19 cellular contexts compared by ENCODE assay signal in genomic region chr20:4854502-4854901, GRCh38. TPM values are rescaled to one million over a fixed set of nuclear protein-coding genes. Genes with fewer than 3 reads are reported as not detected.
DNase-seq lines count a peak whose midpoint lies in the region; ATAC-seq and TF ChIP-seq lines count a peak whose summit lies in the region.
"Had no signal": no experiment of that assay in that cellular context is flagged by ENCODE, and none has a peak within 500 bp of the region (broad histone marks: within the 10 kb centered on the region; RNA-seq: fewer than 3 reads in every experiment).

No MANE protein-coding gene starts in this region.

- H3K4me3 ChIP-seq in sigmoid colon (no peak overlapping the region), mammary epithelial cell (replicated peaks in 1 of 3; ENCODE audit: insufficient read depth in 1 of 3, low read depth in 2 of 3, low read length in 3 of 3) (no peak overlapping the region)
- H3K4me3 ChIP-seq: BLaER1 had no signal

- no peak overlapping the region for H3K4me3 Mint-ChIP-seq in activated T-cell treated with anti-CD3 and anti-CD28 coated beads, Interleukin-2, amount 50 U/mL, for 24 hours
- no peak overlapping the region for H3K4me3 Mint-ChIP-seq in activated T-cell treated with anti-CD3 and anti-CD28 coated beads, Interleukin-2, amount 50 U/mL, for 72 hours
- H3K4me3 Mint-ChIP-seq: B cell; CD4-positive, alpha-beta memory T cell had no signal

- H3K27ac Mint-ChIP-seq in activated T-cell treated with anti-CD3 and anti-CD28 coated beads, Interleukin-2, amount 50 U/mL, for 24 hours: peak overlapping the region; percentile 12
- H3K27ac Mint-ChIP-seq in activated T-cell treated with anti-CD3 and anti-CD28 coated beads, Interleukin-2, amount 50 U/mL, for 72 hours: no peak overlapping the region
- H3K27ac Mint-ChIP-seq: B cell had no signal

- TF ChIP-seq EP300 in sigmoid colon (IDR thresholded peaks at IDR 0.05): no peak

- no peak for TF ChIP-seq POLR2A in sigmoid colon (IDR thresholded peaks at IDR 0.05)

- peaks cover 7 to 61% (median 9%) of the 10 kb centered on the region in 4 donors for H3K36me3 ChIP-seq in sigmoid colon
- H3K36me3 ChIP-seq in mammary epithelial cell (ENCODE audit: insufficient read depth, low read length): peaks cover 2% of the 10 kb centered on the region

- no peak for DNase-seq in activated T-cell treated with anti-CD3 and anti-CD28 coated beads, Interleukin-2, amount 50 U/mL, for 24 hours
- DNase-seq in activated T-cell treated with anti-CD3 and anti-CD28 coated beads, Interleukin-2, amount 50 U/mL, for 72 hours: no peak
- peak; percentile 23 for DNase-seq in left lobe of liver (ENCODE audit: low spot score)
- DNase-seq in sigmoid colon: peak; percentile 34
- DNase-seq in mammary epithelial cell: no peak
- DNase-seq in cerebellar nuclear complex (lab: John Stamatoyannopoulos, UW): no peak
- no peak for DNase-seq in NCI-H226
- DNase-seq: Calu3; CD4-positive, alpha-beta memory T cell; COR-L47; DMS53; DMS79 treated with DMSO at 0.1 percent for 48 hours; GOT3; H7; HCEC 1CT had no signal

- dilution Hi-C loops in mammary epithelial cell (cut with HindIII; ENCODE audit: low sequenced_read_pairs): no loop called here

- CTCF ChIA-PET in mammary epithelial cell (lab: Charles Lee; ENCODE audit: low non-redundant PET): no interaction called here

- no peak overlapping the region for H2AFZ ChIP-seq in mammary epithelial cell (ENCODE audit: low read depth, low read length)

- TF ChIP-seq CTCF in VCaP (conservative IDR thresholded peaks at IDR 0.05) (no peak), sigmoid colon (IDR thresholded peaks at IDR 0.05) (no peak), mammary epithelial cell (conservative IDR thresholded peaks at IDR 0.05 in 1 of 2, IDR thresholded peaks at IDR 0.05 in 1 of 2; ENCODE audit: extremely low read depth in 1 of 2, insufficient read depth in 1 of 2, low read depth in 1 of 2, low read length in 2 of 2) (no peak)

- H3K27ac ChIP-seq in VCaP: peak overlapping the region; percentile 78
- H3K27ac ChIP-seq in sigmoid colon: no peak overlapping the region
- H3K27ac ChIP-seq in mammary epithelial cell (ENCODE audit: insufficient read depth, low read depth, low read length): no peak overlapping the region
- H3K27ac ChIP-seq: 22Rv1, BLaER1 had no signal

- WGBS in sigmoid colon, 2 donors: 91 to 94% methylated on average over 5 of the region's 5 CpGs
- WGBS in mammary epithelial cell (ENCODE audit: low coverage, missing lambda C conversion rate): 96% methylated on average over 5 of the region's 5 CpGs

- no peaks in the 10 kb centered on the region for H3K79me2 ChIP-seq in mammary epithelial cell (ENCODE audit: insufficient read depth, low read length)

- no peak overlapping the region for H3K4me2 ChIP-seq in mammary epithelial cell (ENCODE audit: insufficient read depth, low read depth, low read length)
- H3K4me2 ChIP-seq: BLaER1 had no signal

- no TSS peak for BruUV-seq in mammary epithelial cell (replicated peaks; lab: Mats Ljungman, UMichigan)

- H3K4me1 Mint-ChIP-seq in activated T-cell treated with anti-CD3 and anti-CD28 coated beads, Interleukin-2, amount 50 U/mL, for 24 hours (ENCODE audit: low read depth): no peaks in the 10 kb centered on the region
- no peaks in the 10 kb centered on the region for H3K4me1 Mint-ChIP-seq in activated T-cell treated with anti-CD3 and anti-CD28 coated beads, Interleukin-2, amount 50 U/mL, for 72 hours (ENCODE audit: low read depth)
- H3K4me1 Mint-ChIP-seq: B cell had no signal

- no peak overlapping the region for H3K9ac ChIP-seq in mammary epithelial cell (ENCODE audit: insufficient read depth, low read length)
- H3K9ac ChIP-seq: BLaER1 had no signal

- peaks cover 71% of the 10 kb centered on the region for H3K36me3 Mint-ChIP-seq in activated T-cell treated with anti-CD3 and anti-CD28 coated beads, Interleukin-2, amount 50 U/mL, for 24 hours (ENCODE audit: low read depth)
- H3K36me3 Mint-ChIP-seq in activated T-cell treated with anti-CD3 and anti-CD28 coated beads, Interleukin-2, amount 50 U/mL, for 72 hours (ENCODE audit: insufficient read depth in 2 of 2): peaks cover 1 to 12% of the 10 kb centered on the region in 2 donors

- H3K27me3 Mint-ChIP-seq in activated T-cell treated with anti-CD3 and anti-CD28 coated beads, Interleukin-2, amount 50 U/mL, for 24 hours: no peaks in the 10 kb centered on the region
- no peaks in the 10 kb centered on the region for H3K27me3 Mint-ChIP-seq in activated T-cell treated with anti-CD3 and anti-CD28 coated beads, Interleukin-2, amount 50 U/mL, for 72 hours (ENCODE audit: low read depth)
- H3K27me3 Mint-ChIP-seq: B cell; CD4-positive, alpha-beta memory T cell had no signal

- intact Hi-C loops in sigmoid colon (cut with DNase I): no loop called here
- intact Hi-C loops in mammary epithelial cell (cut with micrococcal nuclease): no loop called here

- no peaks in the 10 kb centered on the region for H3K27me3 ChIP-seq in sigmoid colon
- no peaks in the 10 kb centered on the region for H3K27me3 ChIP-seq in mammary epithelial cell (ENCODE audit: insufficient read depth, low read length)
- H3K27me3 ChIP-seq: BLaER1 had no signal

- H3K9me3 Mint-ChIP-seq in activated T-cell treated with anti-CD3 and anti-CD28 coated beads, Interleukin-2, amount 50 U/mL, for 24 hours: no peaks in the 10 kb centered on the region
- no peaks in the 10 kb centered on the region for H3K9me3 Mint-ChIP-seq in activated T-cell treated with anti-CD3 and anti-CD28 coated beads, Interleukin-2, amount 50 U/mL, for 72 hours
- H3K9me3 Mint-ChIP-seq: CD4-positive, alpha-beta memory T cell had no signal

- ATAC-seq in activated T-cell treated with anti-CD3 and anti-CD28 coated beads, Interleukin-2, amount 50 U/mL, for 72 hours (replicated peaks in 1 of 2): no peak
- ATAC-seq in left lobe of liver: no peak

- H4K20me1 ChIP-seq in mammary epithelial cell (ENCODE audit: insufficient read depth, low read length): no peaks in the 10 kb centered on the region
- H4K20me1 ChIP-seq: BLaER1 had no signal

- H3K4me1 ChIP-seq in sigmoid colon (no peaks in the 10 kb centered on the region), mammary epithelial cell (ENCODE audit: insufficient read depth, low read length) (no peaks in the 10 kb centered on the region)
- H3K4me1 ChIP-seq: BLaER1 had no signal

- in situ Hi-C loops in mammary epithelial cell (cut with MboI; ENCODE audit: low sequenced_read_pairs in 2 of 2): no loop called here

- H3K9me3 ChIP-seq in sigmoid colon (no peaks in the 10 kb centered on the region), mammary epithelial cell (replicated peaks; ENCODE audit: insufficient read depth, low read length) (no peaks in the 10 kb centered on the region)
- H3K9me3 ChIP-seq: BLaER1 had no signal

RNA-seq across cellular contexts. Expression of gene RASSF2, which starts 31.1 kb away (rescaled TPM):
- 10 to 100 TPM; 46.5 to 47.4 TPM for total RNA-seq in activated T-cell treated with anti-CD3 and anti-CD28 coated beads, Interleukin-2, amount 50 U/mL, for 72 hours
- total RNA-seq in left lobe of liver: 2.4 TPM
- 10 to 100 TPM; 14.6 to 37.4 (median 17.8) TPM for total RNA-seq in sigmoid colon
- polyA plus RNA-seq in sigmoid colon: 10 to 100 TPM in 1 of 3 donors, 1 to 10 TPM in 2; 3.6 to 19.9 (median 5.5) TPM
- total RNA-seq in mammary epithelial cell: under 1 TPM; under 0.01 to 0.24 TPM
- polyA plus RNA-seq in mammary epithelial cell: 0.03 TPM
- polyA minus RNA-seq in mammary epithelial cell: not detected

Comparison
In these comparisons a context has a peak if more than half of its experiments do, and no peak if none do; other contexts are left out.
1. DNase-seq: peak in left lobe of liver (single experiment) and sigmoid colon (single experiment); none in activated T-cell treated with anti-CD3 and anti-CD28 coated beads, Interleukin-2, amount 50 U/mL, for 24 hours (single experiment), activated T-cell treated with anti-CD3 and anti-CD28 coated beads, Interleukin-2, amount 50 U/mL, for 72 hours (0 of 2), mammary epithelial cell (single experiment), cerebellar nuclear complex (0 of 2) and NCI-H226 (single experiment).